ENCODE assay signal across 1 cellular context in genomic region chr15:70195808-70196304, GRCh38.
TF ChIP-seq lines count a peak whose summit lies in the region.

No MANE protein-coding gene starts in this region.

TF ChIP-seq in GM23338, 12 proteins besides CTCF, POLR2A, EP300 and RAD21 (continued from another document):
- TF ChIP-seq ZNF462 (CRISPR knock-in tag; IDR thresholded peaks at IDR 0.05), result no peak
- no peak for TF ChIP-seq STAT1 (IDR thresholded peaks at IDR 0.05; ENCODE audit: unreplicated experiment)
- no peak for TF ChIP-seq EZH2 (IDR thresholded peaks at IDR 0.05; ENCODE audit: low read depth, unreplicated experiment)
- TF ChIP-seq NANOG (IDR thresholded peaks at IDR 0.05; ENCODE audit: borderline replicate concordance), result no peak
- no peak for TF ChIP-seq POLR2AphosphoS5 (IDR thresholded peaks at IDR 0.05; ENCODE audit: low read depth)
- TF ChIP-seq ZNF114 (CRISPR knock-in tag; IDR thresholded peaks at IDR 0.05), result no peak
- no peak for TF ChIP-seq ETS1 (IDR thresholded peaks at IDR 0.05)
